In genomic region chr17:58385359-58385899, GRCh38 we compare ENCODE assay signal across 22 cellular contexts. TPM values are rescaled to one million over a fixed set of nuclear protein-coding genes. Genes with fewer than 3 reads are reported as not detected.
DNase-seq lines count a peak whose midpoint lies in the region; ATAC-seq, FAIRE-seq and TF ChIP-seq lines count a peak whose summit lies in the region.
"Had no signal": no experiment of that assay in that cellular context is flagged by ENCODE, and none has a peak within 500 bp of the region (broad histone marks: within the 10 kb centered on the region; RNA-seq: fewer than 3 reads in every experiment).

No MANE protein-coding gene starts in this region.

- H2AFZ ChIP-seq in K562 (ENCODE audit: low read depth, low read length) = peak overlapping the region; percentile 7; the same call in 1 of the 2 replicates
- H2AFZ ChIP-seq: GM23248 had no signal

- H3K4me1 Mint-ChIP-seq in natural killer cell = peaks cover 40 to 47% of the 10 kb centered on the region in 2 donors
- peaks cover 35 to 42% of the 10 kb centered on the region in 2 donors for H3K4me1 Mint-ChIP-seq in natural killer cell treated with Interleukin-12 subunit alpha and Interleukin-12 subunit beta and Interleukin-15 and Interleukin-18, amount 100 ng/mL, for 72 hours (ENCODE audit: low read depth in 2 of 2)
- peaks cover 53% of the 10 kb centered on the region for H3K4me1 Mint-ChIP-seq in nephron

- H3K36me3 Mint-ChIP-seq in natural killer cell (no peaks in the 10 kb centered on the region), nephron (ENCODE audit: low read depth) (no peaks in the 10 kb centered on the region)
- H3K36me3 Mint-ChIP-seq in natural killer cell treated with Interleukin-12 subunit alpha and Interleukin-12 subunit beta and Interleukin-15 and Interleukin-18, amount 100 ng/mL, for 72 hours = no peaks in the 10 kb centered on the region
- H3K36me3 Mint-ChIP-seq: CD4-positive, alpha-beta memory T cell had no signal

- no peaks in the 10 kb centered on the region for H3K36me3 ChIP-seq in K562 (ENCODE audit: control insufficient read depth, insufficient read depth, low read length)
- H3K36me3 ChIP-seq: BLaER1, HAP-1 had no signal

- TF ChIP-seq EP300 in K562 (IDR thresholded peaks at IDR 0.05; ENCODE audit: low read length) = no peak

- TF ChIP-seq CTCF in natural killer cell (IDR thresholded peaks at IDR 0.05) = no peak
- no peak for TF ChIP-seq CTCF in K562 (IDR thresholded peaks at IDR 0.05 in 2 of 3, conservative IDR thresholded peaks at IDR 0.05 in 1 of 3; ENCODE audit: insufficient read depth in 2 of 3, low read depth in 1 of 3, low read length in 3 of 3)
- TF ChIP-seq CTCF in nephron (IDR thresholded peaks at IDR 0.05; ENCODE audit: unreplicated experiment in 3 of 3) = no peak

- no peak overlapping the region for H3K4me3 ChIP-seq in K562
- H3K4me3 ChIP-seq: BLaER1, GM23248, HAP-1 had no signal

- FAIRE-seq in K562 (lab: Jason Lieb, UNC) = peak; percentile 23

- intact Hi-C loops in natural killer cell (cut with micrococcal nuclease) = no loop called here
- intact Hi-C loops in K562 (cut with micrococcal nuclease) = no loop called here

- peaks cover 15 to 40% of the 10 kb centered on the region in 2 experiments for H3K4me1 ChIP-seq in K562 (replicated peaks in 1 of 2; ENCODE audit: control insufficient read depth in 2 of 2, insufficient read depth in 2 of 2, low read length in 2 of 2)

- H3K79me2 ChIP-seq in K562 (ENCODE audit: control insufficient read depth, insufficient read depth, low read length) = no peaks in the 10 kb centered on the region

- H3K27ac Mint-ChIP-seq in natural killer cell (peak overlapping the region; percentile 0 to 21), nephron (peak overlapping the region in 2 of 3 experiments; percentile 32 to 38)
- no peak overlapping the region for H3K27ac Mint-ChIP-seq in natural killer cell treated with Interleukin-12 subunit alpha and Interleukin-12 subunit beta and Interleukin-15 and Interleukin-18, amount 100 ng/mL, for 72 hours
- H3K27ac Mint-ChIP-seq: CD4-positive, alpha-beta memory T cell had no signal

- H3K27me3 ChIP-seq in K562 (ENCODE audit: control insufficient read depth in 2 of 2, insufficient read depth in 2 of 2, low read length in 2 of 2) = no peaks in the 10 kb centered on the region
- H3K27me3 ChIP-seq: BLaER1 had no signal

- H3K9ac ChIP-seq in K562 (ENCODE audit: insufficient read depth in 1 of 2, low read depth in 2 of 2, low read length in 2 of 2) = no peak overlapping the region
- H3K9ac ChIP-seq: BLaER1, GM23248, KMS-11 had no signal

- H3K9me1 ChIP-seq in K562 (ENCODE audit: control insufficient read depth, insufficient read depth, low read length) = no peaks in the 10 kb centered on the region

- ATAC-seq in natural killer cell = no peak
- ATAC-seq in natural killer cell treated with Interleukin-12 subunit alpha and Interleukin-12 subunit beta and Interleukin-15 and Interleukin-18, amount 100 ng/mL, for 72 hours = no peak
- no peak; the same call in 2 of the 3 replicates for ATAC-seq in K562
- no peak for ATAC-seq in HG03354 (IDR thresholded peaks at IDR 0.05; ENCODE audit: poor library complexity, severe bottlenecking, unreplicated experiment)
- ATAC-seq: PC-3, SK-N-SH treated with all-trans-retinoic acid at 6 μM for 48 hours had no signal

- no peaks in the 10 kb centered on the region for H4K20me1 ChIP-seq in K562 (replicated peaks; ENCODE audit: control insufficient read depth, insufficient read depth, low read length)
- H4K20me1 ChIP-seq: BLaER1 had no signal

- in situ Hi-C loops in K562 (cut with MboI) = no loop called here

- DNase-seq in natural killer cell = no peak
- no peak for DNase-seq in natural killer cell treated with Interleukin-12 subunit alpha and Interleukin-12 subunit beta and Interleukin-15 and Interleukin-18, amount 100 ng/mL, for 72 hours (ENCODE audit: low spot score)
- no peak for DNase-seq in K562 (ENCODE audit: extremely low read depth in 1 of 4, low spot score in 3 of 4)
- DNase-seq in GOT3 (lab: John Stamatoyannopoulos, UW) = no peak
- no peak for DNase-seq in RPMI8226
- DNase-seq: CD4-positive, alpha-beta memory T cell; DMS153; GM23248; NCI-H1105; NCI-H146; NCI-H2029; NCI-H524 treated with DMSO at 0.1 percent for 48 hours; PC-3; SIG-M5 had no signal

- no peak overlapping the region for H3K4me2 ChIP-seq in K562 (ENCODE audit: insufficient read depth, low read length)
- H3K4me2 ChIP-seq: BLaER1, KMS-11 had no signal

- no peaks in the 10 kb centered on the region for H3K9me3 Mint-ChIP-seq in natural killer cell
- no peaks in the 10 kb centered on the region for H3K9me3 Mint-ChIP-seq in natural killer cell treated with Interleukin-12 subunit alpha and Interleukin-12 subunit beta and Interleukin-15 and Interleukin-18, amount 100 ng/mL, for 72 hours
- H3K9me3 Mint-ChIP-seq in nephron = no peaks in the 10 kb centered on the region
- H3K9me3 Mint-ChIP-seq: CD4-positive, alpha-beta memory T cell had no signal

- TF ChIP-seq POLR2A in K562 (conservative IDR thresholded peaks at IDR 0.05) = no peak

- POLR2A ChIA-PET in K562 (lab: Yijun Ruan, JAX) = interaction anchor here (1.2 to 1.5 kb wide), 3 partner anchors 18 to 53 kb away, joined by 3 to 4 read pairs (median 3); no protein-coding TSS in a partner anchor

- no peak overlapping the region; the same call in 2 of the 3 replicates for H3K27ac ChIP-seq in K562 (ENCODE audit: extremely low read depth, low read depth, low read length)
- H3K27ac ChIP-seq: BLaER1, GM23248, KMS-11, RWPE1 had no signal

- no peak for TF ChIP-seq RAD21 in K562 (CRISPR knock-in tag; conservative IDR thresholded peaks at IDR 0.05 in 1 of 2, IDR thresholded peaks at IDR 0.05 in 1 of 2)

- WGBS in K562 (ENCODE audit: insufficient coverage, low coverage, missing lambda C conversion rate) = 10% methylated on average over 4 of the region's 4 CpGs

- H3K27me3 Mint-ChIP-seq in natural killer cell (ENCODE audit: low read depth in 2 of 2) = no peaks in the 10 kb centered on the region
- no peaks in the 10 kb centered on the region for H3K27me3 Mint-ChIP-seq in natural killer cell treated with Interleukin-12 subunit alpha and Interleukin-12 subunit beta and Interleukin-15 and Interleukin-18, amount 100 ng/mL, for 72 hours
- H3K27me3 Mint-ChIP-seq in nephron (ENCODE audit: low read depth) = peaks cover 4% of the 10 kb centered on the region
- H3K27me3 Mint-ChIP-seq: CD4-positive, alpha-beta memory T cell had no signal

- BruUV-seq in K562 (replicated peaks; lab: Mats Ljungman, UMichigan) = no TSS peak

- no peaks in the 10 kb centered on the region; the same call in 1 of the 2 replicates for H3K9me3 ChIP-seq in K562 (replicated peaks; ENCODE audit: control insufficient read depth, insufficient read depth, low read depth, low read length)
- H3K9me3 ChIP-seq: BLaER1, HAP-1 had no signal

- peak overlapping the region; percentile 10 for H3K4me3 Mint-ChIP-seq in natural killer cell
- no peak overlapping the region for H3K4me3 Mint-ChIP-seq in natural killer cell treated with Interleukin-12 subunit alpha and Interleukin-12 subunit beta and Interleukin-15 and Interleukin-18, amount 100 ng/mL, for 72 hours
- no peak overlapping the region for H3K4me3 Mint-ChIP-seq in nephron
- H3K4me3 Mint-ChIP-seq: CD4-positive, alpha-beta memory T cell had no signal

- CTCF ChIA-PET in K562 (lab: Yijun Ruan, JAX; ENCODE audit: low intra/inter-chr PET ratio) = no interaction called here

RNA-seq across cellular contexts. Expression of gene RNF43, which starts 31.9 kb away (rescaled TPM):
- total RNA-seq in natural killer cell = 1 to 10 TPM in 2 of 3 donors, under 1 TPM in 1; 0.95 to 1.1 (median 1.0) TPM
- 1 to 10 TPM in 1 of 2 donors, not detected in 1; 1.3 TPM for total RNA-seq in natural killer cell treated with Interleukin-12 subunit alpha and Interleukin-12 subunit beta and Interleukin-15 and Interleukin-18, amount 100 ng/mL, for 72 hours
- total RNA-seq in K562 (2011; cell fraction: chromatin; rRNA removed; ENCODE audit: low replicate concordance) = 8.4 and 9.4 TPM in 2 replicates
- total RNA-seq in K562 (2011; cell fraction: nucleolus; rRNA removed) = 5.0 and 6.2 TPM in 2 replicates
- 7.3 and 9.5 TPM in 2 replicates for total RNA-seq in K562 (2011; cell fraction: nucleoplasm; rRNA removed)
- total RNA-seq in K562 (2014; rRNA removed) = 1.5 and 2.0 TPM in 2 replicates
- 1.5 TPM in 2 replicates for total RNA-seq in K562 (2014; rRNA removed; fragmentation: Illumina TruSeq; extraction: Trizol)
- total RNA-seq in K562 (2015; rRNA removed; fragmentation: Illumina TruSeq; extraction: Trizol) = 1.2 TPM in 2 replicates
- 2.3 and 2.7 TPM in 2 replicates for total RNA-seq in K562 (2021)
- 0.75 and 1.2 TPM in 2 replicates for polyA plus RNA-seq in K562 (2011; rRNA removed)
- 0.47 and 0.79 TPM in 2 replicates for polyA plus RNA-seq in K562 (2011; cell fraction: cytosol; rRNA removed)
- polyA plus RNA-seq in K562 (2011; cell fraction: nucleus; rRNA removed) = 2.0 and 2.8 TPM in 2 replicates
- 2.6 and 3.4 TPM in 2 replicates for polyA plus RNA-seq in K562 (2012)
- 1.7 and 2.1 TPM in 2 replicates for polyA plus RNA-seq in K562 (2014; fragmentation: Illumina TruSeq; extraction: Trizol)
- polyA plus RNA-seq in K562 (2014; fragmentation: Nextera tagmentation; extraction: Ambion mirVana) = under 1 TPM; 0.29 to 0.51 TPM
- 1.4 TPM in 2 replicates for polyA plus RNA-seq in K562 (2014; rRNA removed)
- polyA minus RNA-seq in K562 (2011; rRNA and poly(A)+ RNA removed) = 1.1 and 3.1 TPM in 2 replicates
- polyA minus RNA-seq in K562 (2011; cell fraction: cytosol; rRNA and poly(A)+ RNA removed) = 0.29 and 2.1 TPM in 2 replicates
- 0.89 and 1.3 TPM in 2 replicates for polyA minus RNA-seq in K562 (2011; cell fraction: nucleus; rRNA and poly(A)+ RNA removed)
- total RNA-seq: G401 had no signal

RNA-seq across cellular contexts. Expression of gene SUPT4H1, which starts 33.4 kb away (rescaled TPM):
- total RNA-seq in natural killer cell (10 to 100 TPM; 55.9 to 68.3 (median 68.1) TPM), K562 (2014; rRNA removed) (62.1 and 94.0 TPM in 2 replicates), K562 (2014; rRNA removed; fragmentation: Illumina TruSeq; extraction: Trizol) (102 and 108 TPM in 2 replicates), K562 (2015; rRNA removed; fragmentation: Illumina TruSeq; extraction: Trizol) (90.6 and 94.8 TPM in 2 replicates), K562 (2021) (105 and 111 TPM in 2 replicates)
- total RNA-seq in natural killer cell treated with Interleukin-12 subunit alpha and Interleukin-12 subunit beta and Interleukin-15 and Interleukin-18, amount 100 ng/mL, for 72 hours = 100 to 1,000 TPM in 1 of 2 donors, 10 to 100 TPM in 1; 84.0 to 143 TPM
- total RNA-seq in K562 (2011; cell fraction: chromatin; rRNA removed; ENCODE audit: low replicate concordance) = 26.0 and 31.9 TPM in 2 replicates
- 30.7 and 32.8 TPM in 2 replicates for total RNA-seq in K562 (2011; cell fraction: nucleolus; rRNA removed)
- 38.1 and 51.1 TPM in 2 replicates for total RNA-seq in K562 (2011; cell fraction: nucleoplasm; rRNA removed)
- polyA plus RNA-seq in K562 (2011; rRNA removed) (198 and 273 TPM in 2 replicates), K562 (2014; fragmentation: Illumina TruSeq; extraction: Trizol) (116 and 140 TPM in 2 replicates), K562 (2014; fragmentation: Nextera tagmentation; extraction: Ambion mirVana) (100 to 1,000 TPM; 235 to 320 TPM), K562 (2014; rRNA removed) (113 and 117 TPM in 2 replicates)
- 118 and 163 TPM in 2 replicates for polyA plus RNA-seq in K562 (2011; cell fraction: cytosol; rRNA removed)
- 45.3 and 71.9 TPM in 2 replicates for polyA plus RNA-seq in K562 (2011; cell fraction: nucleus; rRNA removed)
- 120 and 125 TPM in 2 replicates for polyA plus RNA-seq in K562 (2012)
- 107 and 135 TPM in 2 replicates for polyA minus RNA-seq in K562 (2011; rRNA and poly(A)+ RNA removed)
- polyA minus RNA-seq in K562 (2011; cell fraction: cytosol; rRNA and poly(A)+ RNA removed) = 23.5 and 42.2 TPM in 2 replicates
- 12.4 and 23.0 TPM in 2 replicates for polyA minus RNA-seq in K562 (2011; cell fraction: nucleus; rRNA and poly(A)+ RNA removed)

RNA-seq across cellular contexts. Expression of gene TSPOAP1, which starts 56.8 kb away (rescaled TPM):
- total RNA-seq in natural killer cell (100 to 1,000 TPM; 176 to 282 (median 246) TPM), K562 (2014; rRNA removed) (1.0 and 1.8 TPM in 2 replicates), K562 (2014; rRNA removed; fragmentation: Illumina TruSeq; extraction: Trizol) (0.57 and 0.87 TPM in 2 replicates), K562 (2015; rRNA removed; fragmentation: Illumina TruSeq; extraction: Trizol) (0.94 and 1.2 TPM in 2 replicates), K562 (2021) (1.7 and 3.3 TPM in 2 replicates)
- 10 to 100 TPM; 54.0 to 82.3 TPM for total RNA-seq in natural killer cell treated with Interleukin-12 subunit alpha and Interleukin-12 subunit beta and Interleukin-15 and Interleukin-18, amount 100 ng/mL, for 72 hours
- total RNA-seq in K562 (2011; cell fraction: chromatin; rRNA removed; ENCODE audit: low replicate concordance) = 26.2 and 58.3 TPM in 2 replicates
- 24.0 and 24.1 TPM in 2 replicates for total RNA-seq in K562 (2011; cell fraction: nucleolus; rRNA removed)
- 18.1 and 18.9 TPM in 2 replicates for total RNA-seq in K562 (2011; cell fraction: nucleoplasm; rRNA removed)
- polyA plus RNA-seq in K562 (2011; rRNA removed) (3.2 and 3.3 TPM in 2 replicates), K562 (2014; fragmentation: Illumina TruSeq; extraction: Trizol) (1.1 and 1.2 TPM in 2 replicates), K562 (2014; fragmentation: Nextera tagmentation; extraction: Ambion mirVana) (not detected), K562 (2014; rRNA removed) (1.6 and 3.9 TPM in 2 replicates)
- 2.4 and 2.6 TPM in 2 replicates for polyA plus RNA-seq in K562 (2011; cell fraction: cytosol; rRNA removed)
- polyA plus RNA-seq in K562 (2011; cell fraction: nucleus; rRNA removed) = 26.8 and 38.8 TPM in 2 replicates
- 3.0 and 5.1 TPM in 2 replicates for polyA plus RNA-seq in K562 (2012)
- polyA minus RNA-seq in K562 (2011; rRNA and poly(A)+ RNA removed) = 1.1 and 1.8 TPM in 2 replicates
- polyA minus RNA-seq in K562 (2011; cell fraction: cytosol; rRNA and poly(A)+ RNA removed) = 0.76 and 2.1 TPM in 2 replicates
- polyA minus RNA-seq in K562 (2011; cell fraction: nucleus; rRNA and poly(A)+ RNA removed) = 4.1 and 6.2 TPM in 2 replicates
- total RNA-seq: G401 had no signal

Comparison
In these comparisons a context has a peak if more than half of its experiments do, and no peak if none do; other contexts are left out.
1. H3K27ac Mint-ChIP-seq: peak in natural killer cell (2 of 2) and nephron (2 of 3); none in natural killer cell treated with Interleukin-12 subunit alpha and Interleukin-12 subunit beta and Interleukin-15 and Interleukin-18, amount 100 ng/mL, for 72 hours (0 of 2).